21 cellular contexts compared by ENCODE assay signal in genomic region chr3:87949879-87950208, GRCh38.
DNase-seq lines count a peak whose midpoint lies in the region; ATAC-seq lines count a peak whose summit lies in the region.
"Had no signal": no experiment of that assay in that cellular context is flagged by ENCODE, and none has a peak within 500 bp of the region (broad histone marks: within the 10 kb centered on the region; RNA-seq: fewer than 3 reads in every experiment).

No MANE protein-coding gene starts in this region.

- H3K4me1 Mint-ChIP-seq in T-helper 17 cell = peaks cover 5% of the 10 kb centered on the region
- H3K4me1 Mint-ChIP-seq in effector memory CD8-positive, alpha-beta T cell (ENCODE audit: low read depth in 2 of 2) = no peaks in the 10 kb centered on the region
- H3K4me1 Mint-ChIP-seq: natural killer cell had no signal

- peaks cover 6% of the 10 kb centered on the region for H3K27me3 Mint-ChIP-seq in T-helper 17 cell
- peaks cover 11 to 15% of the 10 kb centered on the region in 2 donors for H3K27me3 Mint-ChIP-seq in effector memory CD8-positive, alpha-beta T cell
- H3K27me3 Mint-ChIP-seq: progenitor cell of endocrine pancreas had no signal

- no peak for DNase-seq in T-helper 17 cell
- DNase-seq in NCI-H510A (lab: John Stamatoyannopoulos, UW) = no peak
- DNase-seq in NCI-H446 treated with DMSO at 0.1 percent for 48 hours (lab: John Stamatoyannopoulos, UW) = no peak
- no peak for DNase-seq in effector memory CD8-positive, alpha-beta T cell
- DNase-seq: activated CD4-positive, alpha-beta T cell treated with anti-CD3 and anti-CD28 coated beads, Interleukin-2, amount 50 U/mL, for 1 hour; activated naive CD4-positive, alpha-beta T cell treated with anti-CD3 and anti-CD28 coated beads for 36 hours; aorta; CD4-positive, alpha-beta T cell; DMS79; natural killer cell; NCI-H2029; NCI-H524 treated with DMSO at 0.1 percent for 48 hours; PC-9; stimulated activated CD4-positive, alpha-beta T cell treated with anti-CD3 and anti-CD28 coated beads, Interleukin-4, amount 100 ng/mL, for 24 hours; T1000 had no signal

- H3K36me3 Mint-ChIP-seq in T-helper 17 cell (ENCODE audit: low read depth) = no peaks in the 10 kb centered on the region
- H3K36me3 Mint-ChIP-seq in effector memory CD8-positive, alpha-beta T cell (ENCODE audit: insufficient read depth) = no peaks in the 10 kb centered on the region
- H3K36me3 Mint-ChIP-seq: natural killer cell had no signal

- no peaks in the 10 kb centered on the region for H3K9me3 ChIP-seq in T-helper 17 cell (ENCODE audit: control insufficient read depth, low read length, poor library complexity, severe bottlenecking)

- no peak overlapping the region for H3K27ac Mint-ChIP-seq in T-helper 17 cell
- H3K27ac Mint-ChIP-seq in effector memory CD8-positive, alpha-beta T cell = no peak overlapping the region
- H3K27ac Mint-ChIP-seq: activated naive CD4-positive, alpha-beta T cell treated with anti-CD3 and anti-CD28 coated beads for 36 hours; CD4-positive, alpha-beta T cell; natural killer cell; progenitor cell of endocrine pancreas had no signal

- ATAC-seq in GM18499 (IDR thresholded peaks at IDR 0.05; ENCODE audit: insufficient read depth, unreplicated experiment) (peak; percentile 42), GM21360 (IDR thresholded peaks at IDR 0.05; ENCODE audit: unreplicated experiment) (peak; percentile 58), HG03064 (IDR thresholded peaks at IDR 0.05; ENCODE audit: low read depth, unreplicated experiment) (peak; percentile 63), T-helper 17 cell (peak; percentile 18), HG03439 (IDR thresholded peaks at IDR 0.05; ENCODE audit: unreplicated experiment) (no peak)
- ATAC-seq in effector memory CD8-positive, alpha-beta T cell (replicated peaks) = no peak
- ATAC-seq: HepG2, natural killer cell had no signal

- H3K9me3 Mint-ChIP-seq in effector memory CD8-positive, alpha-beta T cell = no peaks in the 10 kb centered on the region
- H3K9me3 Mint-ChIP-seq: activated naive CD4-positive, alpha-beta T cell treated with anti-CD3 and anti-CD28 coated beads for 36 hours; CD4-positive, alpha-beta T cell had no signal

- H3K4me3 Mint-ChIP-seq in T-helper 17 cell = peak overlapping the region; percentile 10
- H3K4me3 Mint-ChIP-seq in effector memory CD8-positive, alpha-beta T cell = no peak overlapping the region
- H3K4me3 Mint-ChIP-seq: activated naive CD4-positive, alpha-beta T cell treated with anti-CD3 and anti-CD28 coated beads for 36 hours; CD4-positive, alpha-beta T cell; natural killer cell had no signal

Comparison
In these comparisons a context has a peak if more than half of its experiments do, and no peak if none do; other contexts are left out.
1. ATAC-seq: peak in GM18499 (single experiment), GM21360 (single experiment), HG03064 (single experiment) and T-helper 17 cell (single experiment); none in HG03439 (single experiment) and effector memory CD8-positive, alpha-beta T cell (single experiment).